9 cellular contexts compared by ENCODE assay signal in the genomic region with DNA sequence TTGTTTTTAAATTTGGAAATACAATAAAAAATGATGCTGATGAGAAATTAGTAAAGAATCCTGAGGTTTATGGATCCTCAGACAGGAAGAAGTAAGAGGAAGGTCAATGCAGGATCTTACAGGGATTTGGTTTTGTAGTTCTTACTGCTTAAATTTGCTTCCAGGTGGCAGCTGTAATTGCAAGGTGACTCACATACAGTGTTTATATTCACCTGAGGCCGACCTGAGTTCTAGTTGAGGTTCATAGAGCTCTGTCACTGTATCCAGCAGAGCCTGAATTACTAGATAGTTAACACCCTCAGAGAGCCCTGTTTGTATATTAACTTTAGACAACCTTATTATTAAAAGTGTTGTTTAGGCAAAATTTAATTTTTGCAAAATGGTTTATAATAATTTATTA. TPM values are rescaled to one million over a fixed set of nuclear protein-coding genes. Genes with fewer than 3 reads are reported as not detected.
DNase-seq lines count a peak whose midpoint lies in the region; ATAC-seq, FAIRE-seq and TF ChIP-seq lines count a peak whose summit lies in the region.
"Had no signal": no experiment of that assay in that cellular context is flagged by ENCODE, and none has a peak within 500 bp of the region (broad histone marks: within the 10 kb centered on the region; RNA-seq: fewer than 3 reads in every experiment).

No MANE protein-coding gene starts in this region.

- H4K91ac ChIP-seq in trophoblast cell (ENCODE audit: low read depth, low read length): no peak overlapping the region

- peaks cover 8% of the 10 kb centered on the region for H3K79me1 ChIP-seq in trophoblast cell (ENCODE audit: low read length)

- H3K18ac ChIP-seq in trophoblast cell (ENCODE audit: low read length): no peak overlapping the region

- H3K79me2 ChIP-seq in KMS-11 (ENCODE audit: insufficient read depth, low read depth) (peaks cover 56% of the 10 kb centered on the region), K562 (ENCODE audit: control insufficient read depth, insufficient read depth, low read length) (peaks cover 63% of the 10 kb centered on the region), trophoblast cell (ENCODE audit: control insufficient read depth, insufficient read depth, low read length, poor library complexity) (peaks cover 13% of the 10 kb centered on the region)

- peaks cover 34 to 45% (median 38%) of the 10 kb centered on the region in 3 donors for H3K4me1 Mint-ChIP-seq in naive B cell

- H3K4me3 Mint-ChIP-seq in naive B cell: peak overlapping the region; percentile 25 to 98 (median 98)

- peaks cover 0 to 14% (median 9%) of the 10 kb centered on the region in 11 experiments; a peak in 16 of 22 replicates for H3K36me3 ChIP-seq in BLaER1 treated with 17β-estradiol and CSF1 and Interleukin-3, amounts not matched to agents 10 nM and 100 nM
- H3K36me3 ChIP-seq in KMS-11 (ENCODE audit: insufficient read depth): 0 out of 2 replicates have a peak, but pooled peaks cover 3% of the 10 kb centered on the region
- peaks cover 14% of the 10 kb centered on the region for H3K36me3 ChIP-seq in K562 (ENCODE audit: control insufficient read depth, insufficient read depth, low read length)
- no peaks in the 10 kb centered on the region for H3K36me3 ChIP-seq in trophoblast cell (ENCODE audit: control insufficient read depth in 1 of 2, insufficient read depth in 2 of 2, low read length in 2 of 2)
- H3K36me3 ChIP-seq: pancreas had no signal

- H3K27ac Mint-ChIP-seq in naive B cell: peak overlapping the region in 5 of 6 donors; percentile 98 to 99 (median 98)

- peak overlapping the region in 6 of 11 experiments; percentile 82 to 91 (median 89); a peak in 8 of 22 replicates for H3K27ac ChIP-seq in BLaER1 treated with 17β-estradiol and CSF1 and Interleukin-3, amounts not matched to agents 10 nM and 100 nM
- H3K27ac ChIP-seq in KMS-11: peak overlapping the region; percentile 74
- peak overlapping the region; percentile 28; the same call in 1 of the 3 replicates for H3K27ac ChIP-seq in K562 (ENCODE audit: extremely low read depth, low read depth, low read length)
- H3K27ac ChIP-seq in trophoblast cell (ENCODE audit: low read depth, low read length): no peak overlapping the region

- TF ChIP-seq EP300 in K562 (IDR thresholded peaks at IDR 0.05; ENCODE audit: low read length): no peak

- peak overlapping the region; percentile 84 to 99 (median 92) for H3K4me2 ChIP-seq in BLaER1 treated with 17β-estradiol and CSF1 and Interleukin-3, amounts not matched to agents 10 nM and 100 nM
- peak overlapping the region; percentile 72 for H3K4me2 ChIP-seq in KMS-11
- H3K4me2 ChIP-seq in K562 (ENCODE audit: insufficient read depth, low read length): peak overlapping the region; percentile 99
- H3K4me2 ChIP-seq in trophoblast cell (ENCODE audit: low read length): no peak overlapping the region

- POLR2A ChIA-PET in K562 (lab: Yijun Ruan, JAX): interaction anchor here (1.6 to 2.8 kb wide), 2 partner anchors 7 to 11 kb away, joined by 6 to 14 read pairs; no protein-coding TSS in a partner anchor

- H3K4me1 ChIP-seq in BLaER1 treated with 17β-estradiol and CSF1 and Interleukin-3, amounts not matched to agents 10 nM and 100 nM: peaks cover 18 to 38% (median 34%) of the 10 kb centered on the region in 10 experiments
- H3K4me1 ChIP-seq in KMS-11 (ENCODE audit: low read depth, poor library complexity, severe bottlenecking) (peaks cover 37% of the 10 kb centered on the region), K562 (replicated peaks in 1 of 2; ENCODE audit: control insufficient read depth in 2 of 2, insufficient read depth in 2 of 2, low read length in 2 of 2) (peaks cover 12 to 17% of the 10 kb centered on the region in 2 experiments), trophoblast cell (ENCODE audit: control insufficient read depth in 1 of 2, insufficient read depth in 2 of 2, low read length in 2 of 2) (peaks cover 7 to 9% of the 10 kb centered on the region in 2 experiments)

- no peaks in the 10 kb centered on the region for H3K27me3 ChIP-seq in BLaER1 treated with 17β-estradiol and CSF1 and Interleukin-3, amounts not matched to agents 10 nM and 100 nM
- H3K27me3 ChIP-seq in KMS-11 (ENCODE audit: insufficient read depth, low read depth) (no peaks in the 10 kb centered on the region), K562 (ENCODE audit: control insufficient read depth in 2 of 2, insufficient read depth in 2 of 2, low read length in 2 of 2) (no peaks in the 10 kb centered on the region), trophoblast cell (ENCODE audit: insufficient read depth, low read length) (no peaks in the 10 kb centered on the region)
- H3K27me3 ChIP-seq: pancreas had no signal

- no peak overlapping the region for H3K4ac ChIP-seq in trophoblast cell (ENCODE audit: low read depth, low read length)

- peak in 2 of 4 experiments; percentile 10 to 25 for DNase-seq in K562 (ENCODE audit: extremely low read depth in 1 of 4, low spot score in 3 of 4)
- no peak for DNase-seq in naive B cell
- no peak for DNase-seq in trophoblast cell
- DNase-seq in SHP77 treated with DMSO at 0.1 percent for 48 hours (lab: John Stamatoyannopoulos, UW): no peak
- no peak for DNase-seq in anterior cingulate cortex (lab: John Stamatoyannopoulos, UW)
- DNase-seq in Ammon's horn (ENCODE audit: low spot score): no peak
- DNase-seq: pancreas had no signal

- peaks cover 13 to 31% (median 27%) of the 10 kb centered on the region in 11 experiments for H4K20me1 ChIP-seq in BLaER1 treated with 17β-estradiol and CSF1 and Interleukin-3, amounts not matched to agents 10 nM and 100 nM
- H4K20me1 ChIP-seq in KMS-11 (ENCODE audit: insufficient read depth) (0 out of 2 replicates have a peak, but pooled peaks cover 2% of the 10 kb centered on the region), K562 (replicated peaks; ENCODE audit: control insufficient read depth, insufficient read depth, low read length) (peaks cover 13% of the 10 kb centered on the region)

- CTCF ChIA-PET in K562 (lab: Yijun Ruan, JAX; ENCODE audit: low intra/inter-chr PET ratio): no interaction called here

- no peak overlapping the region for H4K8ac ChIP-seq in trophoblast cell (ENCODE audit: low read depth, low read length)

- H3K27me3 Mint-ChIP-seq in naive B cell: no peaks in the 10 kb centered on the region

- H3K9me3 Mint-ChIP-seq in naive B cell: no peaks in the 10 kb centered on the region

- intact Hi-C loops in K562 (cut with micrococcal nuclease): loop anchor here (1.0 kb wide), 1 partner anchor 79 kb away; no protein-coding TSS in a partner anchor

- no peak for ATAC-seq in K562
- no peak for ATAC-seq in naive B cell (ENCODE audit: low read depth in 2 of 2)

- no peaks in the 10 kb centered on the region for H3K9me3 ChIP-seq in BLaER1 treated with 17β-estradiol and CSF1 and Interleukin-3, amounts not matched to agents 10 nM and 100 nM (replicated peaks in 1 of 11)
- H3K9me3 ChIP-seq in K562 (replicated peaks; ENCODE audit: control insufficient read depth, insufficient read depth, low read depth, low read length) (no peaks in the 10 kb centered on the region), trophoblast cell (ENCODE audit: insufficient read depth, low read depth, low read length) (peaks cover 2% of the 10 kb centered on the region)
- H3K9me3 ChIP-seq: pancreas had no signal

- no peak overlapping the region for H2AFZ ChIP-seq in KMS-11 (ENCODE audit: low read depth)
- H2AFZ ChIP-seq in K562 (ENCODE audit: low read depth, low read length): no peak overlapping the region
- H2AFZ ChIP-seq in trophoblast cell (ENCODE audit: insufficient read depth, low read length, poor library complexity): no peak overlapping the region

- no peak overlapping the region for H2BK12ac ChIP-seq in trophoblast cell (ENCODE audit: low read length)

- TF ChIP-seq RAD21 in K562 (CRISPR knock-in tag; conservative IDR thresholded peaks at IDR 0.05 in 1 of 2, IDR thresholded peaks at IDR 0.05 in 1 of 2): no peak

- FAIRE-seq in K562 (lab: Jason Lieb, UNC): no peak
- FAIRE-seq: pancreas had no signal

- no peaks in the 10 kb centered on the region for H3K9me1 ChIP-seq in K562 (ENCODE audit: control insufficient read depth, insufficient read depth, low read length)

- TF ChIP-seq CTCF in KMS-11 (conservative IDR thresholded peaks at IDR 0.05; ENCODE audit: low read depth, low read length): no peak
- no peak for TF ChIP-seq CTCF in K562 (IDR thresholded peaks at IDR 0.05 in 2 of 3, conservative IDR thresholded peaks at IDR 0.05 in 1 of 3; ENCODE audit: insufficient read depth in 2 of 3, low read depth in 1 of 3, low read length in 3 of 3)

- no peak for TF ChIP-seq POLR2A in K562 (conservative IDR thresholded peaks at IDR 0.05)

- no peak overlapping the region for H4K12ac ChIP-seq in trophoblast cell (ENCODE audit: low read depth, low read length)

- H3K23ac ChIP-seq in trophoblast cell (ENCODE audit: low read length): no peak overlapping the region

- H3K36me3 Mint-ChIP-seq in naive B cell: no peaks in the 10 kb centered on the region

- no peak overlapping the region for H2BK5ac ChIP-seq in trophoblast cell (ENCODE audit: low read depth, low read length, poor library complexity)

- in situ Hi-C loops in K562 (cut with MboI): no loop called here

- H2BK120ac ChIP-seq in trophoblast cell (ENCODE audit: insufficient read depth, low read length, poor library complexity): no peak overlapping the region

- no TSS peak for BruUV-seq in K562 (replicated peaks; lab: Mats Ljungman, UMichigan)

- peak overlapping the region in 8 of 10 experiments; percentile 73 to 87 (median 83); a peak in 10 of 20 replicates for H3K4me3 ChIP-seq in BLaER1 treated with 17β-estradiol and CSF1 and Interleukin-3, amounts not matched to agents 10 nM and 100 nM
- no peak overlapping the region for H3K4me3 ChIP-seq in KMS-11 (IDR thresholded peaks at IDR 0.05; ENCODE audit: insufficient read depth, low read depth, low read length)
- H3K4me3 ChIP-seq in K562: no peak overlapping the region
- H3K4me3 ChIP-seq in trophoblast cell (ENCODE audit: low read depth, low read length): no peak overlapping the region

- WGBS in K562 (ENCODE audit: insufficient coverage, low coverage, missing lambda C conversion rate): 19% methylated on average over 1 of the region's 1 CpG
- WGBS in trophoblast cell (ENCODE audit: extremely low coverage, insufficient coverage, insufficient read length): no CpG with 5 or more reads among the region's 1 CpG

- no peak overlapping the region for H2AK5ac ChIP-seq in trophoblast cell (ENCODE audit: low read length)

- peak overlapping the region in 9 of 11 experiments; percentile 89 to 96 (median 93); a peak in 12 of 22 replicates for H3K9ac ChIP-seq in BLaER1 treated with 17β-estradiol and CSF1 and Interleukin-3, amounts not matched to agents 10 nM and 100 nM
- peak overlapping the region; percentile 92; the same call in 1 of the 2 replicates for H3K9ac ChIP-seq in KMS-11
- peak overlapping the region in 1 of 2 experiments; percentile 91; a peak in 3 of 4 replicates for H3K9ac ChIP-seq in K562 (ENCODE audit: insufficient read depth in 1 of 2, low read depth in 2 of 2, low read length in 2 of 2)
- H3K9ac ChIP-seq in trophoblast cell (ENCODE audit: low read length): no peak overlapping the region

- no peak overlapping the region for H3K14ac ChIP-seq in trophoblast cell (ENCODE audit: low read length)

RNA-seq across cellular contexts. Expression of a gene that starts 1.4 kb away (rescaled TPM):
- total RNA-seq in K562 (2011; cell fraction: chromatin; rRNA removed; ENCODE audit: low replicate concordance): 190 and 413 TPM in 2 replicates
- total RNA-seq in K562 (2011; cell fraction: nucleolus; rRNA removed): 79.0 and 101 TPM in 2 replicates
- 192 and 302 TPM in 2 replicates for total RNA-seq in K562 (2011; cell fraction: nucleoplasm; rRNA removed)
- 21.2 and 26.6 TPM in 2 replicates for total RNA-seq in K562 (2014; rRNA removed)
- total RNA-seq in K562 (2014; rRNA removed; fragmentation: Illumina TruSeq; extraction: Trizol): 39.8 and 41.0 TPM in 2 replicates
- 30.4 and 31.2 TPM in 2 replicates for total RNA-seq in K562 (2015; rRNA removed; fragmentation: Illumina TruSeq; extraction: Trizol)
- 54.6 and 66.0 TPM in 2 replicates for total RNA-seq in K562 (2021)
- polyA plus RNA-seq in K562 (2011; rRNA removed): 40.3 and 54.4 TPM in 2 replicates
- 10.4 and 16.7 TPM in 2 replicates for polyA plus RNA-seq in K562 (2011; cell fraction: cytosol; rRNA removed)
- 86.9 and 97.7 TPM in 2 replicates for polyA plus RNA-seq in K562 (2011; cell fraction: nucleus; rRNA removed)
- polyA plus RNA-seq in K562 (2012): 42.7 and 48.1 TPM in 2 replicates
- polyA plus RNA-seq in K562 (2014; fragmentation: Illumina TruSeq; extraction: Trizol): 52.3 and 55.7 TPM in 2 replicates
- polyA plus RNA-seq in K562 (2014; fragmentation: Nextera tagmentation; extraction: Ambion mirVana): 10 to 100 TPM; 11.5 to 14.3 TPM
- 39.7 and 58.2 TPM in 2 replicates for polyA plus RNA-seq in K562 (2014; rRNA removed)
- polyA minus RNA-seq in K562 (2011; rRNA and poly(A)+ RNA removed): 88.0 and 101 TPM in 2 replicates
- 50.0 and 56.2 TPM in 2 replicates for polyA minus RNA-seq in K562 (2011; cell fraction: cytosol; rRNA and poly(A)+ RNA removed)
- 73.2 and 92.6 TPM in 2 replicates for polyA minus RNA-seq in K562 (2011; cell fraction: nucleus; rRNA and poly(A)+ RNA removed)
- 1 to 10 TPM; 2.0 to 5.8 (median 4.9) TPM for polyA plus RNA-seq in naive B cell (ENCODE audit: low read depth in 6 of 6)
- polyA plus RNA-seq in trophoblast cell (2013): 90.2 and 90.5 TPM in 2 replicates

Comparison
In these comparisons a context has a peak if more than half of its experiments do, and no peak if none do; other contexts are left out.
1. H3K4me3 ChIP-seq: peak in BLaER1 treated with 17β-estradiol and CSF1 and Interleukin-3, amounts not matched to agents 10 nM and 100 nM (8 of 10); none in KMS-11 (single experiment), K562 (single experiment) and trophoblast cell (single experiment).